26 cellular contexts compared by ENCODE assay signal in genomic region chr4:79585834-79586233, GRCh38.
"Had no signal": no experiment of that assay in that cellular context is flagged by ENCODE, and none has a peak within 500 bp of the region (broad histone marks: within the 10 kb centered on the region; RNA-seq: fewer than 3 reads in every experiment).

No MANE protein-coding gene starts in this region.

- H3K4me3 Mint-ChIP-seq: activated CD8-positive, alpha-beta T cell treated with anti-CD3 and anti-CD28 coated beads, Interleukin-2, amount 10 ng/mL, durations not matched to agents 7 days and 5 days; activated naive CD4-positive, alpha-beta T cell treated with anti-CD3 and anti-CD28 coated beads, Interleukin-2, amount 50 U/mL, for 24 hours; activated T-helper 1 cell treated with anti-CD3 and anti-CD28 coated beads, Interleukin-12 subunit alpha, Interleukin-12 subunit beta, Interleukin-2, Interleukin-4 antibody, amounts not matched to agents 30 ng/mL and 10 ng/mL and 1 ng/mL, durations not matched to agents 14 hours and 24 hours and 36 hours; brain; naive thymus-derived CD8-positive, alpha-beta T cell; T-cell; T-helper 2 cell treated with Interferon-gamma antibody and Interleukin-4, amounts not matched to agents 5 μg/mL and 100 μg/mL, for 36 hours had no signal

- H3K4me1 Mint-ChIP-seq: activated naive CD4-positive, alpha-beta T cell treated with anti-CD3 and anti-CD28 coated beads, Interleukin-2, amount 50 U/mL, for 24 hours; brain; naive thymus-derived CD8-positive, alpha-beta T cell; T-cell had no signal

- H3K4me3 ChIP-seq: left lung, lung, psoas muscle, right atrium auricular region, spleen had no signal

- H3K36me3 ChIP-seq: left lung, right atrium auricular region, spleen had no signal

- H3K27me3 Mint-ChIP-seq: activated naive CD4-positive, alpha-beta T cell treated with anti-CD3 and anti-CD28 coated beads, Interleukin-2, amount 50 U/mL, for 24 hours; brain had no signal

- ATAC-seq: activated CD8-positive, alpha-beta T cell treated with anti-CD3 and anti-CD28 coated beads, Interleukin-2, amount 10 ng/mL, durations not matched to agents 7 days and 5 days; left lung; naive thymus-derived CD8-positive, alpha-beta T cell; T-cell had no signal

- H3K36me3 Mint-ChIP-seq: activated naive CD4-positive, alpha-beta T cell treated with anti-CD3 and anti-CD28 coated beads, Interleukin-2, amount 50 U/mL, for 24 hours; brain; naive thymus-derived CD8-positive, alpha-beta T cell; T-cell had no signal

- H3K27ac Mint-ChIP-seq: activated CD8-positive, alpha-beta T cell treated with anti-CD3 and anti-CD28 coated beads, Interleukin-2, amount 10 ng/mL, durations not matched to agents 7 days and 5 days; activated naive CD4-positive, alpha-beta T cell treated with anti-CD3 and anti-CD28 coated beads, Interleukin-2, amount 50 U/mL, for 24 hours; activated T-helper 1 cell treated with anti-CD3 and anti-CD28 coated beads, Interleukin-12 subunit alpha, Interleukin-12 subunit beta, Interleukin-2, Interleukin-4 antibody, amounts not matched to agents 30 ng/mL and 10 ng/mL and 1 ng/mL, durations not matched to agents 14 hours and 24 hours and 36 hours; brain; naive thymus-derived CD8-positive, alpha-beta T cell; T-cell; T-helper 2 cell treated with Interferon-gamma antibody and Interleukin-4, amounts not matched to agents 5 μg/mL and 100 μg/mL, for 36 hours had no signal

- H3K27ac ChIP-seq: left lung, spleen, VCaP had no signal

- DNase-seq: activated CD4-positive, alpha-beta T cell treated with anti-CD3 and anti-CD28 coated beads for 1 hour; activated CD4-positive, alpha-beta T cell treated with anti-CD3 and anti-CD28 coated beads, Interleukin-2, amount 50 U/mL, for 1 hour; activated CD8-positive, alpha-beta T cell treated with anti-CD3 and anti-CD28 coated beads, Interleukin-2, amount 10 ng/mL, durations not matched to agents 7 days and 5 days; activated gamma-delta T cell treated with Interleukin-2 at 50 U/mL for 16 hours; anterior cingulate cortex; caudate nucleus; dermis blood vessel endothelial cell; effector CD8-positive, alpha-beta T cell; foreskin melanocyte; head of caudate nucleus; hypothalamus; kidney glomerular epithelial cell; left lung; naive thymus-derived CD8-positive, alpha-beta T cell; psoas muscle; spleen; stimulated activated CD4-positive, alpha-beta T cell treated with anti-CD3 and anti-CD28 coated beads, Interleukin-4, amount 100 ng/mL, for 1 hour; stimulated activated naive CD4-positive, alpha-beta T cell treated with Interleukin-2 at 50 U/mL for 16 hours; T-cell had no signal

- H3K9me3 ChIP-seq: left lung, psoas muscle, right atrium auricular region, spleen had no signal

- H3K27me3 ChIP-seq: left lung, right atrium auricular region had no signal

- H3K9me3 Mint-ChIP-seq: activated naive CD4-positive, alpha-beta T cell treated with anti-CD3 and anti-CD28 coated beads, Interleukin-2, amount 50 U/mL, for 24 hours; activated T-helper 1 cell treated with anti-CD3 and anti-CD28 coated beads, Interleukin-12 subunit alpha, Interleukin-12 subunit beta, Interleukin-2, Interleukin-4 antibody, amounts not matched to agents 30 ng/mL and 10 ng/mL and 1 ng/mL, durations not matched to agents 14 hours and 24 hours and 36 hours; T-cell; T-helper 2 cell treated with Interferon-gamma antibody and Interleukin-4, amounts not matched to agents 5 μg/mL and 100 μg/mL, for 36 hours had no signal

- H3K4me1 ChIP-seq: left lung, spleen had no signal
